Comparison of ENCODE assay signal across 2 cellular contexts in the genomic region with DNA sequence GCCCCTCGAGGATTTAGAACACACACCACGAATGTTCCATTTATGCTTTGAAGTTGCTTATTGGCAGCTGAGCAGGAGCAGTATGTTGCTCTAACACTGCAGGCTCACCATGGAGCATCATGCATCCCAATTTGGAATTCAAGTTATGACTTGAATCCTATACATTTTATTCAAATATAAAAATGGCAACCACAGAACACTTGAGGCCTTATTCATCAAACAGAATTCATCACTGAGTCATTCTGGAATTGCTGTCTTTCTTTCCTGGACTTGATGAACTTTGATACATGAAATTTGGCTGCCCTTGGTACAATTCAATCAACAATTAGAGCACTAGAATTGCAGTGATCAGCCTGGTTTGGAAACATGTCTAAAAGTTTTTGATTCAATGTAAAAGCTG.
TF ChIP-seq lines count a peak whose summit lies in the region.

No MANE protein-coding gene starts in this region.

TF ChIP-seq in liver, 16 proteins besides CTCF, POLR2A, EP300 and RAD21 (continued from another document):
- TF ChIP-seq, protein P1, sequence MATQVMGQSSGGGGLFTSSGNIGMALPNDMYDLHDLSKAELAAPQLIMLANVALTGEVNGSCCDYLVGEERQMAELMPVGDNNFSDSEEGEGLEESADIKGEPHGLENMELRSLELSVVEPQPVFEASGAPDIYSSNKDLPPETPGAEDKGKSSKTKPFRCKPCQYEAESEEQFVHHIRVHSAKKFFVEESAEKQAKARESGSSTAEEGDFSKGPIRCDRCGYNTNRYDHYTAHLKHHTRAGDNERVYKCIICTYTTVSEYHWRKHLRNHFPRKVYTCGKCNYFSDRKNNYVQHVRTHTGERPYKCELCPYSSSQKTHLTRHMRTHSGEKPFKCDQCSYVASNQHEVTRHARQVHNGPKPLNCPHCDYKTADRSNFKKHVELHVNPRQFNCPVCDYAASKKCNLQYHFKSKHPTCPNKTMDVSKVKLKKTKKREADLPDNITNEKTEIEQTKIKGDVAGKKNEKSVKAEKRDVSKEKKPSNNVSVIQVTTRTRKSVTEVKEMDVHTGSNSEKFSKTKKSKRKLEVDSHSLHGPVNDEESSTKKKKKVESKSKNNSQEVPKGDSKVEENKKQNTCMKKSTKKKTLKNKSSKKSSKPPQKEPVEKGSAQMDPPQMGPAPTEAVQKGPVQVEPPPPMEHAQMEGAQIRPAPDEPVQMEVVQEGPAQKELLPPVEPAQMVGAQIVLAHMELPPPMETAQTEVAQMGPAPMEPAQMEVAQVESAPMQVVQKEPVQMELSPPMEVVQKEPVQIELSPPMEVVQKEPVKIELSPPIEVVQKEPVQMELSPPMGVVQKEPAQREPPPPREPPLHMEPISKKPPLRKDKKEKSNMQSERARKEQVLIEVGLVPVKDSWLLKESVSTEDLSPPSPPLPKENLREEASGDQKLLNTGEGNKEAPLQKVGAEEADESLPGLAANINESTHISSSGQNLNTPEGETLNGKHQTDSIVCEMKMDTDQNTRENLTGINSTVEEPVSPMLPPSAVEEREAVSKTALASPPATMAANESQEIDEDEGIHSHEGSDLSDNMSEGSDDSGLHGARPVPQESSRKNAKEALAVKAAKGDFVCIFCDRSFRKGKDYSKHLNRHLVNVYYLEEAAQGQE (IDR thresholded peaks at IDR 0.05): no peak
- TF ChIP-seq TAF1 (conservative IDR thresholded peaks at IDR 0.05) (no peak), RXRA (IDR thresholded peaks at IDR 0.05) (peak; percentile 17 to 62), GABPA (IDR thresholded peaks at IDR 0.05 in 1 of 2, conservative IDR thresholded peaks at IDR 0.05 in 1 of 2) (no peak), HNF4G (IDR thresholded peaks at IDR 0.05) (peak; percentile 45), EGR1 (IDR thresholded peaks at IDR 0.05; ENCODE audit: low read depth in 2 of 2) (no peak), NR2F2 (IDR thresholded peaks at IDR 0.05) (no peak), FOXA2 (IDR thresholded peaks at IDR 0.05) (peak; percentile 13), SP1 (IDR thresholded peaks at IDR 0.05) (peak; percentile 45), FOXA1 (IDR thresholded peaks at IDR 0.05) (no peak)
- TF ChIP-seq, protein P2, sequence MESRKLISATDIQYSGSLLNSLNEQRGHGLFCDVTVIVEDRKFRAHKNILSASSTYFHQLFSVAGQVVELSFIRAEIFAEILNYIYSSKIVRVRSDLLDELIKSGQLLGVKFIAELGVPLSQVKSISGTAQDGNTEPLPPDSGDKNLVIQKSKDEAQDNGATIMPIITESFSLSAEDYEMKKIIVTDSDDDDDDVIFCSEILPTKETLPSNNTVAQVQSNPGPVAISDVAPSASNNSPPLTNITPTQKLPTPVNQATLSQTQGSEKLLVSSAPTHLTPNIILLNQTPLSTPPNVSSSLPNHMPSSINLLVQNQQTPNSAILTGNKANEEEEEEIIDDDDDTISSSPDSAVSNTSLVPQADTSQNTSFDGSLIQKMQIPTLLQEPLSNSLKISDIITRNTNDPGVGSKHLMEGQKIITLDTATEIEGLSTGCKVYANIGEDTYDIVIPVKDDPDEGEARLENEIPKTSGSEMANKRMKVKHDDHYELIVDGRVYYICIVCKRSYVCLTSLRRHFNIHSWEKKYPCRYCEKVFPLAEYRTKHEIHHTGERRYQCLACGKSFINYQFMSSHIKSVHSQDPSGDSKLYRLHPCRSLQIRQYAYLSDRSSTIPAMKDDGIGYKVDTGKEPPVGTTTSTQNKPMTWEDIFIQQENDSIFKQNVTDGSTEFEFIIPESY (IDR thresholded peaks at IDR 0.05): peak; percentile 28
- TF ChIP-seq, protein P3, sequence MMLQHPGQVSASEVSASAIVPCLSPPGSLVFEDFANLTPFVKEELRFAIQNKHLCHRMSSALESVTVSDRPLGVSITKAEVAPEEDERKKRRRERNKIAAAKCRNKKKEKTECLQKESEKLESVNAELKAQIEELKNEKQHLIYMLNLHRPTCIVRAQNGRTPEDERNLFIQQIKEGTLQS (IDR thresholded peaks at IDR 0.05): no peak
- TF ChIP-seq, protein P4, sequence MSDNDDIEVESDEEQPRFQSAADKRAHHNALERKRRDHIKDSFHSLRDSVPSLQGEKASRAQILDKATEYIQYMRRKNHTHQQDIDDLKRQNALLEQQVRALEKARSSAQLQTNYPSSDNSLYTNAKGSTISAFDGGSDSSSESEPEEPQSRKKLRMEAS (IDR thresholded peaks at IDR 0.05): peak; percentile 20
TF ChIP-seq in liver: peak in this region for 9.

TF ChIP-seq in HepG2, 621 proteins besides CTCF, POLR2A, EP300 and RAD21 (continued from another document):
- TF ChIP-seq SRSF4 (IDR thresholded peaks at IDR 0.05; ENCODE audit: low read depth, low read length, poor library complexity, severe bottlenecking) (no peak), ZNF431 (CRISPR knock-in tag; IDR thresholded peaks at IDR 0.05; ENCODE audit: borderline replicate concordance, low read depth) (no peak), HOXA9 (CRISPR knock-in tag; IDR thresholded peaks at IDR 0.05; ENCODE audit: borderline replicate concordance) (no peak), FOXJ3 (CRISPR knock-in tag; IDR thresholded peaks at IDR 0.05; ENCODE audit: borderline replicate concordance) (no peak)
